18 cellular contexts compared by ENCODE assay signal in genomic region chr17:59651346-59651745, GRCh38. TPM values are rescaled to one million over a fixed set of nuclear protein-coding genes. Genes with fewer than 3 reads are reported as not detected.
DNase-seq lines count a peak whose midpoint lies in the region; ATAC-seq, FAIRE-seq and TF ChIP-seq lines count a peak whose summit lies in the region.
"Had no signal": no experiment of that assay in that cellular context is flagged by ENCODE, and none has a peak within 500 bp of the region (broad histone marks: within the 10 kb centered on the region; RNA-seq: fewer than 3 reads in every experiment).

No MANE protein-coding gene starts in this region.

- no peak overlapping the region for H2AFZ ChIP-seq in astrocyte (ENCODE audit: low read depth, low read length)
- no peak overlapping the region for H2AFZ ChIP-seq in mesenchymal stem cell (ENCODE audit: low read depth, low read length)

- no peak overlapping the region for H3K14ac ChIP-seq in mesenchymal stem cell (ENCODE audit: low read length in 2 of 2)

- H3K9me3 ChIP-seq in CD4-positive, alpha-beta memory T cell (ENCODE audit: control insufficient read depth in 1 of 2, low read length in 2 of 2) = no peaks in the 10 kb centered on the region
- H3K9me3 ChIP-seq in astrocyte (ENCODE audit: insufficient read depth, low read depth, low read length) (peaks cover 4% of the 10 kb centered on the region), mesenchymal stem cell (ENCODE audit: control insufficient read depth, low read length) (peaks cover 7% of the 10 kb centered on the region)

- H3K4me2 ChIP-seq in astrocyte (ENCODE audit: low read length) (no peak overlapping the region), mesenchymal stem cell (ENCODE audit: low read length, poor library complexity, severe bottlenecking) (no peak overlapping the region)
- H3K4me2 ChIP-seq: KMS-11, SK-N-SH had no signal

- no peak overlapping the region for H4K91ac ChIP-seq in mesenchymal stem cell (ENCODE audit: low read length)

- H2BK120ac ChIP-seq in mesenchymal stem cell (ENCODE audit: low read depth, low read length) = no peak overlapping the region

- no peak overlapping the region for H2BK12ac ChIP-seq in mesenchymal stem cell (ENCODE audit: low read length in 2 of 2)

- CTCF ChIA-PET in CD4-positive, alpha-beta memory T cell (lab: Charles Lee; ENCODE audit: partially characterized antibody) = no interaction called here

- no peak overlapping the region for H3K27ac ChIP-seq in CD4-positive, alpha-beta memory T cell (ENCODE audit: low read depth, low read length)
- H3K27ac ChIP-seq in astrocyte (ENCODE audit: low read depth, low read length) (no peak overlapping the region), mesenchymal stem cell (ENCODE audit: low read length, poor library complexity, severe bottlenecking) (no peak overlapping the region)
- H3K27ac ChIP-seq: KMS-11 had no signal

- no peak for FAIRE-seq in astrocyte (lab: Jason Lieb, UNC)

- no peak overlapping the region for H3K18ac ChIP-seq in mesenchymal stem cell (ENCODE audit: low read depth in 1 of 2, low read length in 2 of 2)

- DNase-seq in CD4-positive, alpha-beta memory T cell = peak in 4 of 5 donors; percentile 13 to 29 (median 21)
- DNase-seq in HFFc6 (peak; percentile 27), astrocyte (ENCODE audit: low read depth) (peak; percentile 64), mesenchymal stem cell (peak; percentile 36), omental fat pad (ENCODE audit: low spot score) (no peak)
- DNase-seq in effector CD4-positive, alpha-beta T cell = no peak
- DNase-seq: activated naive CD8-positive, alpha-beta T cell treated with anti-CD3 and anti-CD28 coated beads for 36 hours; activated T-cell treated with anti-CD3 and anti-CD28 coated beads, Interleukin-2, amount 50 U/mL, for 4 hours; effector memory CD4-positive, alpha-beta T cell; hippocampal formation; NCI-H1105; NCI-H526 treated with DMSO at 0.1 percent for 48 hours; right cardiac atrium; SK-N-SH had no signal

- H4K8ac ChIP-seq in mesenchymal stem cell (ENCODE audit: low read length) = no peak overlapping the region

- peaks cover 9% of the 10 kb centered on the region for H3K79me1 ChIP-seq in mesenchymal stem cell (replicated peaks; ENCODE audit: low read length, poor library complexity, severe bottlenecking)

- H3K27ac Mint-ChIP-seq in CD4-positive, alpha-beta memory T cell = peak overlapping the region in 1 of 7 donors; percentile 56
- H3K27ac Mint-ChIP-seq in HFFc6 = peak overlapping the region; percentile 79
- peak overlapping the region; percentile 3 for H3K27ac Mint-ChIP-seq in astrocyte (ENCODE audit: unreplicated experiment)
- H3K27ac Mint-ChIP-seq: activated naive CD8-positive, alpha-beta T cell treated with anti-CD3 and anti-CD28 coated beads for 36 hours; mesothelial cell of epicardium had no signal

- peaks cover 79% of the 10 kb centered on the region for H3K79me2 ChIP-seq in astrocyte (ENCODE audit: insufficient read depth, low read length)

- TF ChIP-seq CTCF in HFFc6 (IDR thresholded peaks at IDR 0.05) (no peak), astrocyte (IDR thresholded peaks at IDR 0.05; ENCODE audit: insufficient read depth, low read depth, low read length) (no peak), omental fat pad (IDR thresholded peaks at IDR 0.05) (no peak)

- no peaks in the 10 kb centered on the region for H3K27me3 Mint-ChIP-seq in CD4-positive, alpha-beta memory T cell
- peaks cover 2% of the 10 kb centered on the region; the same call in 1 of the 2 replicates for H3K27me3 Mint-ChIP-seq in HFFc6 (ENCODE audit: insufficient read depth)
- no peaks in the 10 kb centered on the region for H3K27me3 Mint-ChIP-seq in astrocyte (ENCODE audit: low read depth, unreplicated experiment)
- H3K27me3 Mint-ChIP-seq: activated naive CD8-positive, alpha-beta T cell treated with anti-CD3 and anti-CD28 coated beads for 36 hours had no signal

- no peak for ATAC-seq in omental fat pad (ENCODE audit: low FRiP score)
- ATAC-seq in HG02870 (IDR thresholded peaks at IDR 0.05; ENCODE audit: unreplicated experiment) = no peak
- ATAC-seq in GM19324 (IDR thresholded peaks at IDR 0.05; ENCODE audit: low FRiP score, unreplicated experiment) = no peak
- ATAC-seq: right cardiac atrium had no signal

- H3K4me3 Mint-ChIP-seq in CD4-positive, alpha-beta memory T cell = peak overlapping the region in 1 of 8 donors; percentile 0
- peak overlapping the region; percentile 10; the same call in 1 of the 2 replicates for H3K4me3 Mint-ChIP-seq in HFFc6
- H3K4me3 Mint-ChIP-seq in astrocyte (ENCODE audit: unreplicated experiment) = no peak overlapping the region
- H3K4me3 Mint-ChIP-seq: activated naive CD8-positive, alpha-beta T cell treated with anti-CD3 and anti-CD28 coated beads for 36 hours; activated T-cell treated with anti-CD3 and anti-CD28 coated beads, Interleukin-2, amount 50 U/mL, for 4 hours; mesothelial cell of epicardium had no signal

- H4K20me1 ChIP-seq in astrocyte (ENCODE audit: insufficient read depth, low read length) = peaks cover 85% of the 10 kb centered on the region

- H3K36me3 Mint-ChIP-seq in CD4-positive, alpha-beta memory T cell = peaks cover 55 to 77% of the 10 kb centered on the region in 2 donors
- H3K36me3 Mint-ChIP-seq in HFFc6 (ENCODE audit: low read depth) (peaks cover 82% of the 10 kb centered on the region), astrocyte (ENCODE audit: low read depth, unreplicated experiment) (peaks cover 43% of the 10 kb centered on the region)

- H2AK5ac ChIP-seq in mesenchymal stem cell (ENCODE audit: low read length, severe bottlenecking) = no peak overlapping the region

- no peak overlapping the region for H3K4ac ChIP-seq in mesenchymal stem cell (ENCODE audit: low read depth in 1 of 2, low read length in 2 of 2)

- H2BK15ac ChIP-seq in mesenchymal stem cell (ENCODE audit: low read depth, poor library complexity, severe bottlenecking) = no peak overlapping the region

- H3K23ac ChIP-seq in mesenchymal stem cell (ENCODE audit: low read length in 2 of 2) = no peak overlapping the region

- peaks cover 58% of the 10 kb centered on the region for H3K36me3 ChIP-seq in CD4-positive, alpha-beta memory T cell (ENCODE audit: insufficient read depth, low read length)
- H3K36me3 ChIP-seq in astrocyte (ENCODE audit: insufficient read depth, low read length) (peaks cover 67% of the 10 kb centered on the region), mesenchymal stem cell (ENCODE audit: control insufficient read depth in 1 of 2, insufficient read depth in 2 of 2, low read depth in 1 of 2, low read length in 2 of 2) (peaks cover 19 to 98% of the 10 kb centered on the region in 2 experiments)

- H3K9ac ChIP-seq in astrocyte (ENCODE audit: low read length) = no peak overlapping the region
- H3K9ac ChIP-seq in mesenchymal stem cell (ENCODE audit: low read length) = no peak overlapping the region
- H3K9ac ChIP-seq: KMS-11, SK-N-SH had no signal

- peaks cover 29 to 52% (median 36%) of the 10 kb centered on the region in 4 donors for H3K4me1 Mint-ChIP-seq in CD4-positive, alpha-beta memory T cell
- H3K4me1 Mint-ChIP-seq in HFFc6 (ENCODE audit: low read depth) (peaks cover 84% of the 10 kb centered on the region), astrocyte (ENCODE audit: low read depth, unreplicated experiment) (peaks cover 36% of the 10 kb centered on the region)
- H3K4me1 Mint-ChIP-seq: mesothelial cell of epicardium had no signal

- POLR2A ChIA-PET in CD4-positive, alpha-beta memory T cell (lab: Charles Lee; ENCODE audit: partially characterized antibody) = interaction anchor here (0.8 to 3.1 kb wide), 3 partner anchors 9 to 32 kb away, joined by 3 to 12 read pairs (median 4); partner anchors contain the start of gene CLTC

- no peaks in the 10 kb centered on the region for H3K27me3 ChIP-seq in CD4-positive, alpha-beta memory T cell (ENCODE audit: insufficient read depth, low read length)
- H3K27me3 ChIP-seq in astrocyte (ENCODE audit: insufficient read depth, low read length) = no peaks in the 10 kb centered on the region
- H3K27me3 ChIP-seq in mesenchymal stem cell (ENCODE audit: control insufficient read depth in 1 of 2, insufficient read depth in 1 of 2, low read length in 2 of 2) = no peaks in the 10 kb centered on the region

- H3K9me3 Mint-ChIP-seq in CD4-positive, alpha-beta memory T cell = no peaks in the 10 kb centered on the region
- H3K9me3 Mint-ChIP-seq in HFFc6 = peaks cover 4% of the 10 kb centered on the region; the same call in 1 of the 2 replicates
- H3K9me3 Mint-ChIP-seq in astrocyte (ENCODE audit: unreplicated experiment) = peaks cover 9% of the 10 kb centered on the region
- H3K9me3 Mint-ChIP-seq: activated naive CD8-positive, alpha-beta T cell treated with anti-CD3 and anti-CD28 coated beads for 36 hours; activated T-cell treated with anti-CD3 and anti-CD28 coated beads, Interleukin-2, amount 50 U/mL, for 4 hours had no signal

- intact Hi-C loops in CD4-positive, alpha-beta memory T cell (cut with micrococcal nuclease) = no loop called here

- no peak overlapping the region for H2BK5ac ChIP-seq in mesenchymal stem cell (ENCODE audit: low read depth, low read length, poor library complexity, severe bottlenecking)

- peaks cover 16% of the 10 kb centered on the region for H3K4me1 ChIP-seq in CD4-positive, alpha-beta memory T cell (ENCODE audit: insufficient read depth, low read length)
- peaks cover 5% of the 10 kb centered on the region for H3K4me1 ChIP-seq in astrocyte (ENCODE audit: insufficient read depth, low read length)
- no peaks in the 10 kb centered on the region for H3K4me1 ChIP-seq in mesenchymal stem cell (ENCODE audit: control insufficient read depth, insufficient read depth, low read depth, low read length)

- no peak overlapping the region for H3K4me3 ChIP-seq in CD4-positive, alpha-beta memory T cell (ENCODE audit: low read length in 2 of 2)
- H3K4me3 ChIP-seq in astrocyte (ENCODE audit: insufficient read depth, low read depth, low read length) (no peak overlapping the region), mesenchymal stem cell (ENCODE audit: insufficient read depth in 1 of 2, low read depth in 1 of 2, low read length in 2 of 2) (no peak overlapping the region)

RNA-seq across cellular contexts. Expression of gene CLTC, which starts 31.7 kb away (rescaled TPM):
- 100 to 1,000 TPM; 115 to 118 TPM for total RNA-seq in CD4-positive, alpha-beta memory T cell
- polyA plus RNA-seq in CD4-positive, alpha-beta memory T cell = 10 to 100 TPM; 27.0 to 54.2 TPM
- total RNA-seq in HFFc6 (2021; fragmentation: NEBNext Ultra II Directional; extraction: Animal tissue kit (Norgen Biotek cat#: 25700)) = 100 to 1,000 TPM; 354 to 460 (median 397) TPM
- total RNA-seq in astrocyte (381 and 391 TPM in 2 replicates), omental fat pad (100 to 1,000 TPM; 217 to 241 (median 230) TPM)
- polyA plus RNA-seq in mesenchymal stem cell (2013, experiment 1 of 2) = 198 TPM
- polyA plus RNA-seq in mesenchymal stem cell (2013, experiment 2 of 2) = 188 TPM

RNA-seq across cellular contexts. Expression of gene PTRH2, which starts 55.9 kb away (rescaled TPM):
- total RNA-seq in CD4-positive, alpha-beta memory T cell = 10 to 100 TPM; 17.3 to 17.8 TPM
- 10 to 100 TPM; 16.4 to 19.5 TPM for polyA plus RNA-seq in CD4-positive, alpha-beta memory T cell
- total RNA-seq in HFFc6 (2021; fragmentation: NEBNext Ultra II Directional; extraction: Animal tissue kit (Norgen Biotek cat#: 25700)) = 10 to 100 TPM; 20.7 to 31.8 (median 23.0) TPM
- total RNA-seq in astrocyte = 34.5 and 36.3 TPM in 2 replicates
- polyA plus RNA-seq in mesenchymal stem cell (2013, experiment 1 of 2) = 31.8 TPM
- polyA plus RNA-seq in mesenchymal stem cell (2013, experiment 2 of 2) = 32.0 TPM
- 10 to 100 TPM; 28.1 to 80.0 (median 30.6) TPM for total RNA-seq in omental fat pad

RNA-seq across cellular contexts. Expression of gene VMP1, which starts 56.1 kb away (rescaled TPM):
- 100 to 1,000 TPM; 106 to 113 TPM for total RNA-seq in CD4-positive, alpha-beta memory T cell
- 10 to 100 TPM; 52.9 to 81.3 TPM for polyA plus RNA-seq in CD4-positive, alpha-beta memory T cell
- 100 to 1,000 TPM; 121 to 155 (median 149) TPM for total RNA-seq in HFFc6 (2021; fragmentation: NEBNext Ultra II Directional; extraction: Animal tissue kit (Norgen Biotek cat#: 25700))
- 288 and 314 TPM in 2 replicates for total RNA-seq in astrocyte
- 116 TPM for polyA plus RNA-seq in mesenchymal stem cell (2013, experiment 1 of 2)
- polyA plus RNA-seq in mesenchymal stem cell (2013, experiment 2 of 2) = 116 TPM
- total RNA-seq in omental fat pad = 100 to 1,000 TPM; 169 to 476 (median 278) TPM

Comparison
In these comparisons a context has a peak if more than half of its experiments do, and no peak if none do; other contexts are left out.
1. DNase-seq: peak in CD4-positive, alpha-beta memory T cell (4 of 5), HFFc6 (single experiment), astrocyte (single experiment) and mesenchymal stem cell (single experiment); none in omental fat pad (single experiment) and effector CD4-positive, alpha-beta T cell (single experiment).